ENCODE assay signal across 13 cellular contexts in genomic region chr14:94011795-94012194, GRCh38. TPM values are rescaled to one million over a fixed set of nuclear protein-coding genes. Genes with fewer than 3 reads are reported as not detected.
DNase-seq lines count a peak whose midpoint lies in the region; ATAC-seq, FAIRE-seq and TF ChIP-seq lines count a peak whose summit lies in the region.
"Had no signal": no experiment of that assay in that cellular context is flagged by ENCODE, and none has a peak within 500 bp of the region (broad histone marks: within the 10 kb centered on the region; RNA-seq: fewer than 3 reads in every experiment).

No MANE protein-coding gene starts in this region.

- BruUV-seq in endothelial cell of umbilical vein (replicated peaks; lab: Mats Ljungman, UMichigan), result no TSS peak

- no peaks in the 10 kb centered on the region for H4K20me1 ChIP-seq in endothelial cell of umbilical vein (replicated peaks; ENCODE audit: control insufficient read depth, extremely low read depth, insufficient read depth, low read length)

- no peaks in the 10 kb centered on the region for H3K27me3 ChIP-seq in CD4-positive, CD25-positive, alpha-beta regulatory T cell (ENCODE audit: control insufficient read depth, insufficient read depth, low read length)
- no peaks in the 10 kb centered on the region for H3K27me3 ChIP-seq in endothelial cell of umbilical vein (ENCODE audit: control insufficient read depth in 2 of 2, insufficient read depth in 2 of 2, low read length in 2 of 2)
- H3K27me3 ChIP-seq in body of pancreas, result no peaks in the 10 kb centered on the region
- H3K27me3 ChIP-seq: esophagus muscularis mucosa, right atrium auricular region had no signal

- peaks cover 5% of the 10 kb centered on the region for H3K27me3 Mint-ChIP-seq in CD4-positive, CD25-positive, alpha-beta regulatory T cell
- peaks cover 20% of the 10 kb centered on the region for H3K27me3 Mint-ChIP-seq in progenitor cell of endocrine pancreas

- H3K4me2 ChIP-seq in endothelial cell of umbilical vein (ENCODE audit: insufficient read depth, low read length), result no peak overlapping the region

- H3K4me1 Mint-ChIP-seq in CD4-positive, CD25-positive, alpha-beta regulatory T cell, result peaks cover 0 to 41% (median 24%) of the 10 kb centered on the region in 4 donors
- H3K4me1 Mint-ChIP-seq in progenitor cell of endocrine pancreas (ENCODE audit: low read depth), result peaks cover 5% of the 10 kb centered on the region

- H3K9me3 ChIP-seq in CD4-positive, CD25-positive, alpha-beta regulatory T cell (ENCODE audit: control insufficient read depth in 2 of 2, low read length in 2 of 2), result no peaks in the 10 kb centered on the region
- H3K9me3 ChIP-seq in endothelial cell of umbilical vein (replicated peaks; ENCODE audit: control insufficient read depth, insufficient read depth, low read length) (no peaks in the 10 kb centered on the region), body of pancreas (no peaks in the 10 kb centered on the region)
- H3K9me3 ChIP-seq: esophagus muscularis mucosa, left lung, right atrium auricular region had no signal

- peak overlapping the region in 2 of 4 donors; percentile 41 to 48 for H3K4me3 Mint-ChIP-seq in CD4-positive, CD25-positive, alpha-beta regulatory T cell
- H3K4me3 Mint-ChIP-seq in progenitor cell of endocrine pancreas (ENCODE audit: low read depth), result no peak overlapping the region

- H3K4me1 ChIP-seq in CD4-positive, CD25-positive, alpha-beta regulatory T cell (ENCODE audit: control insufficient read depth, insufficient read depth, low read length, poor library complexity, severe bottlenecking), result peaks cover 29% of the 10 kb centered on the region
- H3K4me1 ChIP-seq in endothelial cell of umbilical vein (ENCODE audit: control insufficient read depth, extremely low read depth, insufficient read depth, low read length), result no peaks in the 10 kb centered on the region
- no peaks in the 10 kb centered on the region for H3K4me1 ChIP-seq in body of pancreas
- H3K4me1 ChIP-seq: left lung, right atrium auricular region had no signal

- H3K4me3 ChIP-seq in CD4-positive, CD25-positive, alpha-beta regulatory T cell (ENCODE audit: low read depth, low read length), result peak overlapping the region; percentile 55
- H3K4me3 ChIP-seq in endothelial cell of umbilical vein (replicated peaks in 1 of 3; ENCODE audit: insufficient read depth in 1 of 3, low read depth in 1 of 3, low read length in 3 of 3) (no peak overlapping the region), body of pancreas (no peak overlapping the region)
- H3K4me3 ChIP-seq: esophagus muscularis mucosa, left lung, right atrium auricular region had no signal

- no peaks in the 10 kb centered on the region for H3K36me3 ChIP-seq in CD4-positive, CD25-positive, alpha-beta regulatory T cell (ENCODE audit: control insufficient read depth, insufficient read depth, low read length)
- H3K36me3 ChIP-seq in endothelial cell of umbilical vein (ENCODE audit: control insufficient read depth in 2 of 2, extremely low read depth in 1 of 2, insufficient read depth in 2 of 2, low read length in 2 of 2) (no peaks in the 10 kb centered on the region), body of pancreas (replicated peaks in 1 of 2; ENCODE audit: insufficient read depth in 1 of 2, low read depth in 2 of 2) (no peaks in the 10 kb centered on the region)
- H3K36me3 ChIP-seq: esophagus muscularis mucosa, left lung, right atrium auricular region had no signal

- H3K36me3 Mint-ChIP-seq in CD4-positive, CD25-positive, alpha-beta regulatory T cell, result no peaks in the 10 kb centered on the region
- H3K36me3 Mint-ChIP-seq in progenitor cell of endocrine pancreas (ENCODE audit: insufficient read depth), result no peaks in the 10 kb centered on the region

- no peak overlapping the region for H3K9ac ChIP-seq in endothelial cell of umbilical vein (replicated peaks; ENCODE audit: extremely low read depth, insufficient read depth, low read length)

- 69 to 76% methylated on average over 2 of the region's 2 CpGs for whole genome bisulfite sequencing in body of pancreas, 2 donors

- peak; percentile 28 to 42 for ATAC-seq in CD4-positive, CD25-positive, alpha-beta regulatory T cell (ENCODE audit: low read depth in 2 of 2)
- ATAC-seq in GM19397 (IDR thresholded peaks at IDR 0.05; ENCODE audit: unreplicated experiment), result no peak
- ATAC-seq in body of pancreas, result no peak
- ATAC-seq: left lung had no signal

- H3K9me1 ChIP-seq in endothelial cell of umbilical vein (replicated peaks; ENCODE audit: control insufficient read depth, extremely low read depth, insufficient read depth, low read length), result no peaks in the 10 kb centered on the region

- dilution Hi-C loops in endothelial cell of umbilical vein (cut with MboI; ENCODE audit: extremely low pct_ligation_motif_present, low sequenced_read_pairs), result no loop called here

- POLR2A ChIA-PET in endothelial cell of umbilical vein (lab: Charles Lee), result no interaction called here

- FAIRE-seq in GM12891 (lab: Jason Lieb, UNC) (peak; percentile 62), endothelial cell of umbilical vein (lab: Jason Lieb, UNC) (peak; percentile 24)
- FAIRE-seq: H1 had no signal

- intact Hi-C loops in endothelial cell of umbilical vein (cut with micrococcal nuclease) (no loop called here), body of pancreas (cut with DNase I) (no loop called here)

- H3K27ac Mint-ChIP-seq in CD4-positive, CD25-positive, alpha-beta regulatory T cell, result peak overlapping the region in 1 of 3 donors; percentile 52
- H3K27ac Mint-ChIP-seq in progenitor cell of endocrine pancreas, result no peak overlapping the region

- H2AFZ ChIP-seq in endothelial cell of umbilical vein (ENCODE audit: low read depth, low read length), result no peak overlapping the region

- CTCF ChIA-PET in endothelial cell of umbilical vein (lab: Charles Lee), result interaction anchor here (1.5 to 2.2 kb wide), 2 partner anchors 9 to 72 kb away, joined by 4 to 8 read pairs; no protein-coding TSS in a partner anchor

- no peak for TF ChIP-seq CTCF in endothelial cell of umbilical vein (IDR thresholded peaks at IDR 0.05; ENCODE audit: extremely low read depth in 1 of 2, insufficient read depth in 1 of 2, low read depth in 1 of 2, low read length in 2 of 2)
- no peak for TF ChIP-seq CTCF in progenitor cell of endocrine pancreas (IDR thresholded peaks at IDR 0.05; ENCODE audit: unreplicated experiment)
- no peak for TF ChIP-seq CTCF in body of pancreas (IDR thresholded peaks at IDR 0.05)

- TF ChIP-seq POLR2A in GM12891 (IDR thresholded peaks at IDR 0.05; ENCODE audit: low read depth, low read length) (no peak), endothelial cell of umbilical vein (IDR thresholded peaks at IDR 0.05; ENCODE audit: low read depth, low read length) (no peak), body of pancreas (IDR thresholded peaks at IDR 0.05) (no peak)

- no peak overlapping the region for H3K27ac ChIP-seq in CD4-positive, CD25-positive, alpha-beta regulatory T cell (ENCODE audit: insufficient read depth, low read length, poor library complexity, severe bottlenecking)
- H3K27ac ChIP-seq in endothelial cell of umbilical vein (ENCODE audit: insufficient read depth, low read depth, low read length), result no peak overlapping the region
- no peak overlapping the region for H3K27ac ChIP-seq in body of pancreas
- H3K27ac ChIP-seq: esophagus muscularis mucosa, left lung, right atrium auricular region had no signal

- no peaks in the 10 kb centered on the region for H3K79me2 ChIP-seq in endothelial cell of umbilical vein (ENCODE audit: control insufficient read depth, insufficient read depth, low read length)

- DNase-seq in CD4-positive, CD25-positive, alpha-beta regulatory T cell, result peak in 2 of 3 donors; percentile 21 to 61
- no peak for DNase-seq in GM12891 (ENCODE audit: insufficient read length, low spot score)
- peak; percentile 48 for DNase-seq in NCI-H345 (lab: John Stamatoyannopoulos, UW)
- no peak for DNase-seq in endothelial cell of umbilical vein (ENCODE audit: low read depth, low spot score)
- no peak for DNase-seq in progenitor cell of endocrine pancreas (ENCODE audit: low spot score, unreplicated experiment)
- no peak for DNase-seq in body of pancreas
- no peak for DNase-seq in NCI-H2081 treated with DMSO at 0.1 percent for 48 hours (lab: John Stamatoyannopoulos, UW)
- DNase-seq: left lung, NCI-H510A had no signal

- peaks cover 0 to 1% (median 0%) of the 10 kb centered on the region in 7 donors for H3K9me3 Mint-ChIP-seq in CD4-positive, CD25-positive, alpha-beta regulatory T cell
- no peaks in the 10 kb centered on the region for H3K9me3 Mint-ChIP-seq in progenitor cell of endocrine pancreas (ENCODE audit: low read depth)

RNA-seq across cellular contexts. Expression of gene OTUB2, which starts 14.3 kb away (rescaled TPM):
- total RNA-seq in CD4-positive, CD25-positive, alpha-beta regulatory T cell, result 0.25 TPM
- under 1 TPM in 3 of 4 donors, not detected in 1; 0.33 to 0.46 (median 0.41) TPM for polyA plus RNA-seq in CD4-positive, CD25-positive, alpha-beta regulatory T cell
- polyA plus RNA-seq in GM12891 (2012; ENCODE audit: low read depth, missing spikeins), result 0.28 TPM
- total RNA-seq in endothelial cell of umbilical vein (1.1 and 1.6 TPM in 2 replicates), progenitor cell of endocrine pancreas (7.0 and 7.4 TPM in 2 replicates), body of pancreas (1 to 10 TPM in 1 of 2 donors, under 1 TPM in 1; 0.33 to 1.8 TPM)
- polyA plus RNA-seq in endothelial cell of umbilical vein, result 0.53 and 0.70 TPM in 2 replicates
- 0.59 and 0.61 TPM in 2 replicates for polyA plus RNA-seq in endothelial cell of umbilical vein (2011; cell fraction: cytosol; rRNA removed)
- polyA plus RNA-seq in endothelial cell of umbilical vein (2011; cell fraction: nucleus; rRNA removed), result 0.62 and 0.67 TPM in 2 replicates
- polyA plus RNA-seq in endothelial cell of umbilical vein (2012), result 1.7 and 1.9 TPM in 2 replicates
- 2.4 and 2.7 TPM in 2 replicates for polyA minus RNA-seq in endothelial cell of umbilical vein
- 0.61 TPM for polyA minus RNA-seq in endothelial cell of umbilical vein (2011; cell fraction: cytosol; rRNA and poly(A)+ RNA removed)
- 0.63 and 0.82 TPM in 2 replicates for polyA minus RNA-seq in endothelial cell of umbilical vein (2011; cell fraction: nucleus; rRNA and poly(A)+ RNA removed)

RNA-seq across cellular contexts. Expression of gene CCDC197, which starts 14.7 kb away (rescaled TPM):
- not detected for total RNA-seq in CD4-positive, CD25-positive, alpha-beta regulatory T cell
- polyA plus RNA-seq in CD4-positive, CD25-positive, alpha-beta regulatory T cell, result not detected
- 0.06 TPM for polyA plus RNA-seq in GM12891 (2012; ENCODE audit: low read depth, missing spikeins)
- not detected in 2 replicates for total RNA-seq in endothelial cell of umbilical vein
- polyA plus RNA-seq in endothelial cell of umbilical vein, result not detected in 2 replicates
- polyA plus RNA-seq in endothelial cell of umbilical vein (2011; cell fraction: cytosol; rRNA removed), result not detected in 2 replicates
- not detected in 2 replicates for polyA plus RNA-seq in endothelial cell of umbilical vein (2011; cell fraction: nucleus; rRNA removed)
- not detected in 2 replicates for polyA plus RNA-seq in endothelial cell of umbilical vein (2012)
- polyA minus RNA-seq in endothelial cell of umbilical vein, result not detected in 2 replicates
- polyA minus RNA-seq in endothelial cell of umbilical vein (2011; cell fraction: cytosol; rRNA and poly(A)+ RNA removed), result not detected
- not detected in 2 replicates for polyA minus RNA-seq in endothelial cell of umbilical vein (2011; cell fraction: nucleus; rRNA and poly(A)+ RNA removed)
- not detected in 2 replicates for total RNA-seq in progenitor cell of endocrine pancreas
- total RNA-seq in body of pancreas, result not detected
- total RNA-seq: esophagus muscularis mucosa, H1, left lung, right atrium auricular region had no signal
- polyA plus RNA-seq: H1 had no signal

RNA-seq across cellular contexts. Expression of gene ASB2, which starts 35.4 kb away (rescaled TPM):
- 0.96 TPM for total RNA-seq in CD4-positive, CD25-positive, alpha-beta regulatory T cell
- polyA plus RNA-seq in CD4-positive, CD25-positive, alpha-beta regulatory T cell, result 1 to 10 TPM; 2.6 to 5.7 (median 4.9) TPM
- polyA plus RNA-seq in GM12891 (2012; ENCODE audit: low read depth, missing spikeins), result 32.9 TPM
- not detected in 2 replicates for total RNA-seq in endothelial cell of umbilical vein
- polyA plus RNA-seq in endothelial cell of umbilical vein, result not detected in 2 replicates
- polyA plus RNA-seq in endothelial cell of umbilical vein (2011; cell fraction: cytosol; rRNA removed), result not detected in 2 replicates
- polyA plus RNA-seq in endothelial cell of umbilical vein (2011; cell fraction: nucleus; rRNA removed), result not detected in 2 replicates
- not detected in 2 replicates for polyA plus RNA-seq in endothelial cell of umbilical vein (2012)
- not detected in 2 replicates for polyA minus RNA-seq in endothelial cell of umbilical vein
- polyA minus RNA-seq in endothelial cell of umbilical vein (2011; cell fraction: cytosol; rRNA and poly(A)+ RNA removed), result not detected
- not detected in 2 replicates for polyA minus RNA-seq in endothelial cell of umbilical vein (2011; cell fraction: nucleus; rRNA and poly(A)+ RNA removed)
- total RNA-seq in progenitor cell of endocrine pancreas, result not detected in 2 replicates
- 1 to 10 TPM in 1 of 2 donors, under 1 TPM in 1; 0.33 to 7.0 TPM for total RNA-seq in body of pancreas

Comparison
In these comparisons a context has a peak if more than half of its experiments do, and no peak if none do; other contexts are left out.
1. ATAC-seq: peak in CD4-positive, CD25-positive, alpha-beta regulatory T cell (2 of 2); none in GM19397 (single experiment) and body of pancreas (single experiment).
2. DNase-seq: peak in CD4-positive, CD25-positive, alpha-beta regulatory T cell (2 of 3) and NCI-H345 (single experiment); none in GM12891 (single experiment), endothelial cell of umbilical vein (single experiment), progenitor cell of endocrine pancreas (single experiment), body of pancreas (0 of 4) and NCI-H2081 treated with DMSO at 0.1 percent for 48 hours (single experiment).